16 cellular contexts compared by ENCODE assay signal in genomic region chr1:217230412-217230811, GRCh38.
"Had no signal": no experiment of that assay in that cellular context is flagged by ENCODE, and none has a peak within 500 bp of the region (broad histone marks: within the 10 kb centered on the region; RNA-seq: fewer than 3 reads in every experiment).

No MANE protein-coding gene starts in this region.

- H3K4me3 ChIP-seq: breast epithelium, esophagus muscularis mucosa, right lobe of liver, tibial nerve had no signal

- H3K9me3 ChIP-seq: breast epithelium, esophagus muscularis mucosa, neutrophil, right lobe of liver, tibial nerve had no signal

- H3K27ac ChIP-seq: breast epithelium, esophagus muscularis mucosa, neutrophil, right lobe of liver, tibial nerve had no signal

- H3K4me1 ChIP-seq: breast epithelium, tibial nerve had no signal

- H3K27me3 ChIP-seq: breast epithelium, esophagus muscularis mucosa, neutrophil, right lobe of liver, tibial nerve had no signal

- DNase-seq: activated CD4-positive, alpha-beta T cell treated with anti-CD3 and anti-CD28 coated beads for 4 hours; activated CD4-positive, alpha-beta T cell treated with anti-CD3 and anti-CD28 coated beads, Interleukin-2, amount 50 U/mL, for 4 hours; activated naive CD4-positive, alpha-beta T cell; activated T-cell treated with anti-CD3 and anti-CD28 coated beads for 4 hours; activated T-cell treated with anti-CD3 and anti-CD28 coated beads, Interleukin-2, amount 50 U/mL, for 72 hours; effector CD4-positive, alpha-beta T cell; foreskin melanocyte; left cardiac atrium; mammary epithelial cell; right lobe of liver; stimulated activated CD4-positive, alpha-beta T cell treated with anti-CD3 and anti-CD28 coated beads, Interleukin-2, amount 100 ng/mL, for 48 hours; stimulated activated naive CD4-positive, alpha-beta T cell treated with Interleukin-2 at 50 U/mL for 16 hours had no signal

- H3K36me3 ChIP-seq: breast epithelium, esophagus muscularis mucosa, neutrophil, right lobe of liver, tibial nerve had no signal
